8 cellular contexts compared by ENCODE assay signal in genomic region chr10:112376578-112376855, GRCh38.
A peak's percentile ranks its signal among the peaks of the same experiment; 100 is the strongest.
DNase-seq lines count a peak whose midpoint lies in the region; ATAC-seq and TF ChIP-seq lines count a peak whose summit lies in the region.

No MANE protein-coding gene starts in this region.

- peaks cover 0 to 4% (median 0%) of the 10 kb centered on the region in 11 experiments; a peak in 3 of 22 replicates for H4K20me1 ChIP-seq in BLaER1 treated with 17β-estradiol and CSF1 and Interleukin-3, amounts not matched to agents 10 nM and 100 nM

- ATAC-seq in GM19463 (IDR thresholded peaks at IDR 0.05; ENCODE audit: unreplicated experiment) (peak; percentile 17), HG03571 (IDR thresholded peaks at IDR 0.05; ENCODE audit: unreplicated experiment) (peak; percentile 23)
- peak; percentile 20 for ATAC-seq in stimulated activated naive CD8-positive, alpha-beta T cell treated with anti-CD3 and anti-CD28 coated beads, Interleukin-15, Interleukin-2, amounts not matched to agents 100 U/mL and 50 U/mL, for 24 hours

- CTCF ChIA-PET in HEK293T (lab: Yijun Ruan, JAX) = no interaction called here

- peaks cover 0 to 12% (median 6%) of the 10 kb centered on the region in 11 experiments; a peak in 10 of 22 replicates for H3K9me3 ChIP-seq in BLaER1 treated with 17β-estradiol and CSF1 and Interleukin-3, amounts not matched to agents 10 nM and 100 nM (replicated peaks in 1 of 11)
- no peaks in the 10 kb centered on the region for H3K9me3 ChIP-seq in effector memory CD4-positive, alpha-beta T cell (ENCODE audit: control insufficient read depth, low read length)

- peak overlapping the region; percentile 88 to 96 (median 93) for H3K27ac ChIP-seq in BLaER1 treated with 17β-estradiol and CSF1 and Interleukin-3, amounts not matched to agents 10 nM and 100 nM
- peak overlapping the region; percentile 93 for H3K27ac ChIP-seq in effector memory CD4-positive, alpha-beta T cell (ENCODE audit: insufficient read depth, low read length, poor library complexity, severe bottlenecking)

- H3K9ac ChIP-seq in BLaER1 treated with 17β-estradiol and CSF1 and Interleukin-3, amounts not matched to agents 10 nM and 100 nM = peak overlapping the region; percentile 83 to 94 (median 91)

- no peaks in the 10 kb centered on the region for H3K27me3 ChIP-seq in BLaER1 treated with 17β-estradiol and CSF1 and Interleukin-3, amounts not matched to agents 10 nM and 100 nM
- H3K27me3 ChIP-seq in effector memory CD4-positive, alpha-beta T cell (replicated peaks; ENCODE audit: control insufficient read depth, insufficient read depth, low read length, poor library complexity, severe bottlenecking) = no peaks in the 10 kb centered on the region

- POLR2A ChIA-PET in HEK293T (lab: Yijun Ruan, JAX) = no interaction called here

- H3K4me3 ChIP-seq in BLaER1 treated with 17β-estradiol and CSF1 and Interleukin-3, amounts not matched to agents 10 nM and 100 nM = peak overlapping the region; percentile 53 to 88 (median 72)
- peak overlapping the region; percentile 84 for H3K4me3 ChIP-seq in effector memory CD4-positive, alpha-beta T cell (ENCODE audit: insufficient read depth, low read depth, low read length, poor library complexity, severe bottlenecking)
- H3K4me3 ChIP-seq in foreskin fibroblast (ENCODE audit: low read depth in 1 of 2, low read length in 2 of 2) = no peak overlapping the region

- TF ChIP-seq CTCF in foreskin fibroblast (IDR thresholded peaks at IDR 0.05; ENCODE audit: low read depth, low read length) = no peak

- H3K4me2 ChIP-seq in BLaER1 treated with 17β-estradiol and CSF1 and Interleukin-3, amounts not matched to agents 10 nM and 100 nM = peak overlapping the region; percentile 83 to 99 (median 93)

- no peak for DNase-seq in effector memory CD4-positive, alpha-beta T cell
- DNase-seq in stimulated activated naive CD8-positive, alpha-beta T cell treated with anti-CD3 and anti-CD28 coated beads, Interleukin-15, Interleukin-2, amounts not matched to agents 100 U/mL and 50 U/mL, for 24 hours = peak; percentile 18
- DNase-seq in foreskin fibroblast = no peak
- no peak for DNase-seq in islet precursor cell
- DNase-seq in HEK293T (ENCODE audit: extremely low spot score) = no peak

- peaks cover 0 to 29% (median 17%) of the 10 kb centered on the region in 11 experiments; a peak in 15 of 22 replicates for H3K36me3 ChIP-seq in BLaER1 treated with 17β-estradiol and CSF1 and Interleukin-3, amounts not matched to agents 10 nM and 100 nM
- no peaks in the 10 kb centered on the region for H3K36me3 ChIP-seq in effector memory CD4-positive, alpha-beta T cell (ENCODE audit: control insufficient read depth, insufficient read depth, low read length)

- H3K4me1 ChIP-seq in BLaER1 treated with 17β-estradiol and CSF1 and Interleukin-3, amounts not matched to agents 10 nM and 100 nM = peaks cover 28 to 53% (median 35%) of the 10 kb centered on the region in 10 experiments
- H3K4me1 ChIP-seq in effector memory CD4-positive, alpha-beta T cell (ENCODE audit: control insufficient read depth, insufficient read depth, low read length, poor library complexity, severe bottlenecking) = peaks cover 19% of the 10 kb centered on the region

TF ChIP-seq in HEK293T, 16 proteins besides CTCF, POLR2A, EP300 and RAD21:
- no peak for TF ChIP-seq ARNT (IDR thresholded peaks at IDR 0.05)

Comparison
In these comparisons a context has a peak if more than half of its experiments do, and no peak if none do; other contexts are left out.
1. H3K4me3 ChIP-seq: peak in BLaER1 treated with 17β-estradiol and CSF1 and Interleukin-3, amounts not matched to agents 10 nM and 100 nM (10 of 10) and effector memory CD4-positive, alpha-beta T cell (single experiment); none in foreskin fibroblast (0 of 2).
2. Peak in every context shown above with its lines, with median percentiles within 50 percentile points of each other: ATAC-seq.